ENCODE assay signal across 13 cellular contexts in the genomic region with DNA sequence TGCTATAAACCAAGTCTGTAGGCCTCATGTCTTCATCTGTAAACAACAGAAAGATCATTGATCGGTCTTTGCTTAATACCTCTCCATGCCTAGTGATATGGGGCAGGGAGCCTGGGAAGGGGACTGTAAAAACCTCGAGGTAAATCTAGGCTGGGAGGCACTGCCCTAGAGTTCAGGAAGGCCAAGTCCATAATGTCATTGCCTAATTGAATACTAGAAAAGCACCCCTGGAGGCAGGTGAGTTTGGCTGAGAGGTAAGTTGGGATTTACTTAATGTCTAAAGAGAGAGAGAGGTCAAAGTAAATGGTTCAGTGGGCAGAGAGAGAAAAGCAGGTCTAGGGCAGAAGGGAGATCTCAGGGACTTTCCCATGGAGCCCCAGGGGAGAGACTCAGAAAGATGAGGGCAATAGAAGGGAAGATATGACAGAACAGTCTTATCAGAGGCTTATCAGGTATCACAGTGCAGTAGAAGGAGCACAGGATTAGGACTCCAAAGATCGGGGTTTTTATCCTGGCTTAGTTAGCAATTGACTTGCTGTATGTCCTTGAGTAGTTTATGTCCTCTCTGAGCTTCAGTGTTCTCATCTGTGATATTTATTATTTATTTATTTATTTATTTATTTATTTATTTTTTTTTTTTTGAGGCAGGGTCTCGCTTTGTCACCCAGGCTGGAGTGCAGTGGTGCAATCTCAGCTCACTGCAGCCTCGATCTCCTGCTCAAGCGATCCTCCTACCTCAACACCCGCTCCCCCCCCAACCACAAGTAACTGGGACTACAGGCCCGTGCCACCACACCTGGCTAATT.
DNase-seq lines count a peak whose midpoint lies in the region; ATAC-seq and TF ChIP-seq lines count a peak whose summit lies in the region.
"Had no signal": no experiment of that assay in that cellular context is flagged by ENCODE, and none has a peak within 500 bp of the region (broad histone marks: within the 10 kb centered on the region; RNA-seq: fewer than 3 reads in every experiment).

No MANE protein-coding gene starts in this region.

- in situ Hi-C loops in GM13977 (cut with MboI; ENCODE audit: low pct_unique_long_range_greater_than_20kb, low sequenced_read_pairs, unreplicated experiment): no loop called here

- peak; percentile 49 for DNase-seq in GM13977 (ENCODE audit: low spot score)
- DNase-seq in hypothalamus (lab: John Stamatoyannopoulos, UW): no peak
- DNase-seq in GM19238 (ENCODE audit: insufficient read length, low spot score): no peak
- DNase-seq in NCI-H2227 treated with DMSO at 0.1 percent for 48 hours (lab: John Stamatoyannopoulos, UW): no peak
- no peak for DNase-seq in substantia nigra (lab: John Stamatoyannopoulos, UW)
- DNase-seq: BE2C, MV-4-11, T1000 had no signal

- ATAC-seq in GM19395 (IDR thresholded peaks at IDR 0.05; ENCODE audit: unreplicated experiment) (peak; percentile 79), HG02798 (IDR thresholded peaks at IDR 0.05; ENCODE audit: poor library complexity, unreplicated experiment) (peak; percentile 93), HG03460 (IDR thresholded peaks at IDR 0.05; ENCODE audit: unreplicated experiment) (peak; percentile 94)
- ATAC-seq: esophagus mucosa had no signal

- no peak for TF ChIP-seq CTCF in GM13977 (IDR thresholded peaks at IDR 0.05; ENCODE audit: extremely low read depth, insufficient read depth, missing control alignments)

- H3K27ac ChIP-seq in substantia nigra (ENCODE audit: low read depth, low read length, poor library complexity, severe bottlenecking): no peak overlapping the region
- H3K27ac ChIP-seq: neutrophil had no signal
